In genomic region chr2:190941571-190941970, GRCh38 we compare ENCODE assay signal across 23 cellular contexts.
DNase-seq lines count a peak whose midpoint lies in the region; ATAC-seq, FAIRE-seq and TF ChIP-seq lines count a peak whose summit lies in the region.
"Had no signal": no experiment of that assay in that cellular context is flagged by ENCODE, and none has a peak within 500 bp of the region (broad histone marks: within the 10 kb centered on the region; RNA-seq: fewer than 3 reads in every experiment).

No MANE protein-coding gene starts in this region.

- no peaks in the 10 kb centered on the region for H3K27me3 ChIP-seq in HepG2 (ENCODE audit: control insufficient read depth in 1 of 2, insufficient read depth in 2 of 2, low read length in 2 of 2)
- H3K27me3 ChIP-seq in right lobe of liver = no peaks in the 10 kb centered on the region
- H3K27me3 ChIP-seq in DND-41 (ENCODE audit: insufficient read depth, low read length, poor library complexity) = no peaks in the 10 kb centered on the region
- no peaks in the 10 kb centered on the region for H3K27me3 ChIP-seq in K562 (ENCODE audit: control insufficient read depth in 2 of 2, insufficient read depth in 2 of 2, low read length in 2 of 2)
- no peaks in the 10 kb centered on the region for H3K27me3 ChIP-seq in Karpas-422 (ENCODE audit: low read length)

- no peaks in the 10 kb centered on the region for H3K79me2 ChIP-seq in HepG2 (ENCODE audit: insufficient read depth, low read length)
- no peaks in the 10 kb centered on the region for H3K79me2 ChIP-seq in DND-41 (ENCODE audit: insufficient read depth, low read length)
- no peaks in the 10 kb centered on the region for H3K79me2 ChIP-seq in OCI-LY7 (ENCODE audit: insufficient read depth, low read depth, low read length)
- no peaks in the 10 kb centered on the region for H3K79me2 ChIP-seq in K562 (ENCODE audit: control insufficient read depth, insufficient read depth, low read length)
- peaks cover 4% of the 10 kb centered on the region for H3K79me2 ChIP-seq in Karpas-422 (ENCODE audit: low read length)

- FAIRE-seq in HepG2 (lab: Jason Lieb, UNC) = no peak
- no peak for FAIRE-seq in K562 (lab: Jason Lieb, UNC)
- FAIRE-seq: A204.1, GM18507, HTR-8/SVneo had no signal

- H3K9me3 ChIP-seq in HepG2 (ENCODE audit: low read length) (no peaks in the 10 kb centered on the region), right lobe of liver (no peaks in the 10 kb centered on the region), DND-41 (ENCODE audit: insufficient read depth, low read length, severe bottlenecking) (no peaks in the 10 kb centered on the region), OCI-LY7 (ENCODE audit: low read length) (no peaks in the 10 kb centered on the region), K562 (replicated peaks; ENCODE audit: control insufficient read depth, insufficient read depth, low read depth, low read length) (no peaks in the 10 kb centered on the region), Karpas-422 (ENCODE audit: low read length) (no peaks in the 10 kb centered on the region)
- H3K9me3 ChIP-seq: Caco-2 had no signal

- WGBS in HepG2 (ENCODE audit: low lambda C conversion rate) = 98% methylated on average over 2 of the region's 2 CpGs
- WGBS in right lobe of liver (ENCODE audit: insufficient coverage, low coverage, low lambda C conversion rate, missing lambda C conversion rate) = 85% methylated on average over 2 of the region's 2 CpGs
- WGBS in K562 (ENCODE audit: insufficient coverage, low coverage, missing lambda C conversion rate) = 92% methylated on average over 1 of the region's 2 CpGs

- BruUV-seq in HepG2 (replicated peaks; lab: Mats Ljungman, UMichigan) = TSS peak; percentile 9
- TSS peak; percentile 4 for BruUV-seq in OCI-LY7 (replicated peaks; lab: Mats Ljungman, UMichigan)
- no TSS peak for BruUV-seq in K562 (replicated peaks; lab: Mats Ljungman, UMichigan)

- H2AFZ ChIP-seq in HepG2 (ENCODE audit: low read length) (no peak overlapping the region), DND-41 (ENCODE audit: low read depth, low read length) (no peak overlapping the region), OCI-LY7 (ENCODE audit: low read length) (no peak overlapping the region), K562 (ENCODE audit: low read depth, low read length) (no peak overlapping the region), Karpas-422 (ENCODE audit: low read length) (no peak overlapping the region)
- H2AFZ ChIP-seq: GM23338 had no signal

- TF ChIP-seq EP300 in HepG2 (IDR thresholded peaks at IDR 0.05; ENCODE audit: low read depth in 2 of 2, low read length in 2 of 2) (no peak), HepG2 (CRISPR knock-in tag; IDR thresholded peaks at IDR 0.05; ENCODE audit: borderline replicate concordance) (no peak), K562 (IDR thresholded peaks at IDR 0.05; ENCODE audit: low read length) (no peak)

- no peak overlapping the region for H3K4me2 ChIP-seq in HepG2 (ENCODE audit: low read depth, low read length)
- H3K4me2 ChIP-seq in DND-41 (ENCODE audit: insufficient read depth, low read length) = no peak overlapping the region
- no peak overlapping the region for H3K4me2 ChIP-seq in OCI-LY7 (ENCODE audit: low read length)
- H3K4me2 ChIP-seq in K562 (ENCODE audit: insufficient read depth, low read length) = no peak overlapping the region
- no peak overlapping the region for H3K4me2 ChIP-seq in Karpas-422 (ENCODE audit: low read depth, low read length, poor library complexity, severe bottlenecking)
- H3K4me2 ChIP-seq: GM23338 had no signal

- H3K4me3 ChIP-seq in HepG2 (replicated peaks in 1 of 3; ENCODE audit: insufficient read depth in 1 of 3, low read depth in 2 of 3, low read length in 3 of 3) (no peak overlapping the region), right lobe of liver (no peak overlapping the region), DND-41 (ENCODE audit: low read depth in 1 of 2, low read length in 2 of 2) (no peak overlapping the region), OCI-LY7 (ENCODE audit: low read depth, low read length, poor library complexity, severe bottlenecking) (no peak overlapping the region), K562 (no peak overlapping the region), Karpas-422 (ENCODE audit: low read length) (no peak overlapping the region)
- H3K4me3 ChIP-seq: GM23338 had no signal

- DNase-seq in HepG2 (ENCODE audit: low spot score) (no peak), right lobe of liver (no peak), DND-41 (no peak), OCI-LY7 (ENCODE audit: low spot score) (no peak), K562 (ENCODE audit: extremely low read depth in 1 of 4, low spot score in 3 of 4) (no peak), Karpas-422 (no peak), GM19238 (ENCODE audit: insufficient read length, low spot score) (no peak), middle frontal gyrus (ENCODE audit: extremely low spot score, low spot score) (no peak)
- DNase-seq: AML-193; Caco-2; CD4-positive, alpha-beta T cell; DMS153; DMS79; GF-D8; H7; HFFc6; KG1 had no signal

- ATAC-seq in HepG2 = peak; percentile 39
- ATAC-seq in right lobe of liver = no peak
- peak; percentile 17; the same call in 1 of the 3 replicates for ATAC-seq in DND-41 (ENCODE audit: insufficient read depth, low read depth)
- peak; percentile 79 for ATAC-seq in K562
- ATAC-seq: GM23338, HCT116 had no signal

- H3K9ac ChIP-seq in HepG2 (ENCODE audit: insufficient read depth, low read depth, low read length) (no peak overlapping the region), DND-41 (ENCODE audit: low read depth, low read length) (no peak overlapping the region), K562 (ENCODE audit: insufficient read depth in 1 of 2, low read depth in 2 of 2, low read length in 2 of 2) (no peak overlapping the region), Karpas-422 (ENCODE audit: low read length) (no peak overlapping the region)

- H3K9me1 ChIP-seq in K562 (ENCODE audit: control insufficient read depth, insufficient read depth, low read length) = no peaks in the 10 kb centered on the region

- in situ Hi-C loops in HepG2 (cut with HindIII; ENCODE audit: extremely low pct_ligation_motif_present, low pct_unique_long_range_greater_than_20kb) = no loop called here
- in situ Hi-C loops in K562 (cut with MboI) = no loop called here

- TF ChIP-seq POLR2A in HepG2 (IDR thresholded peaks at IDR 0.05; ENCODE audit: insufficient read depth in 1 of 2, low read depth in 2 of 2, low read length in 2 of 2) = no peak
- no peak for TF ChIP-seq POLR2A in right lobe of liver (IDR thresholded peaks at IDR 0.05)
- TF ChIP-seq POLR2A in K562 (conservative IDR thresholded peaks at IDR 0.05) = 0 out of 2 replicates have a peak, but pooled peaks have one; percentile 15

- TF ChIP-seq CTCF in HepG2 (CRISPR knock-in tag; IDR thresholded peaks at IDR 0.05) (no peak), right lobe of liver (IDR thresholded peaks at IDR 0.05) (no peak), DND-41 (IDR thresholded peaks at IDR 0.05; ENCODE audit: borderline replicate concordance, extremely low read depth, low read length, poor library complexity, severe bottlenecking) (no peak), OCI-LY7 (conservative IDR thresholded peaks at IDR 0.05; ENCODE audit: low read length) (no peak), K562 (IDR thresholded peaks at IDR 0.05 in 2 of 3, conservative IDR thresholded peaks at IDR 0.05 in 1 of 3; ENCODE audit: insufficient read depth in 2 of 3, low read depth in 1 of 3, low read length in 3 of 3) (no peak)

- intact Hi-C loops in HepG2 (cut with micrococcal nuclease; ENCODE audit: unreplicated experiment) = no loop called here
- intact Hi-C loops in right lobe of liver (cut with DNase I) = no loop called here
- intact Hi-C loops in OCI-LY7 (cut with micrococcal nuclease; ENCODE audit: unreplicated experiment) = no loop called here
- intact Hi-C loops in K562 (cut with micrococcal nuclease) = loop anchor here (10.0 kb wide), 1 partner anchor 97 kb away; no protein-coding TSS in a partner anchor

- H3K27ac ChIP-seq in HepG2 (ENCODE audit: extremely low read length, insufficient read depth, low read length) (no peak overlapping the region), right lobe of liver (no peak overlapping the region), DND-41 (ENCODE audit: low read length) (no peak overlapping the region), OCI-LY7 (ENCODE audit: low read depth, low read length, poor library complexity, severe bottlenecking) (no peak overlapping the region), K562 (ENCODE audit: extremely low read depth, low read depth, low read length) (no peak overlapping the region), Karpas-422 (ENCODE audit: low read length) (no peak overlapping the region)
- H3K27ac ChIP-seq: C4-2B had no signal

- CTCF ChIA-PET in HepG2 (lab: Yijun Ruan, JAX; ENCODE audit: low intra/inter-chr PET ratio, low total read pairs) = no interaction called here
- CTCF ChIA-PET in OCI-LY7 (lab: Charles Lee; ENCODE audit: unreplicated experiment) = no interaction called here
- CTCF ChIA-PET in K562 (lab: Yijun Ruan, JAX; ENCODE audit: low intra/inter-chr PET ratio) = interaction anchor here (0.5 kb wide), 1 partner anchor 425 kb away, joined by 3 read pairs; no protein-coding TSS in a partner anchor

- POLR2A ChIA-PET in HepG2 (lab: Yijun Ruan, JAX) (no interaction called here), OCI-LY7 (lab: Charles Lee) (no interaction called here), K562 (lab: Yijun Ruan, JAX) (no interaction called here)

- TF ChIP-seq RAD21 in HepG2 (CRISPR knock-in tag; IDR thresholded peaks at IDR 0.05) (no peak), K562 (CRISPR knock-in tag; conservative IDR thresholded peaks at IDR 0.05 in 1 of 2, IDR thresholded peaks at IDR 0.05 in 1 of 2) (no peak)

- H3K36me3 ChIP-seq in HepG2 (replicated peaks in 1 of 2; ENCODE audit: control insufficient read depth in 1 of 2, insufficient read depth in 2 of 2, low read length in 2 of 2) = no peaks in the 10 kb centered on the region
- H3K36me3 ChIP-seq in right lobe of liver = peaks cover 0 to 4% (median 0%) of the 10 kb centered on the region in 4 donors
- H3K36me3 ChIP-seq in DND-41 (ENCODE audit: insufficient read depth, low read length) = no peaks in the 10 kb centered on the region
- no peaks in the 10 kb centered on the region for H3K36me3 ChIP-seq in OCI-LY7 (ENCODE audit: insufficient read depth, low read length)
- no peaks in the 10 kb centered on the region for H3K36me3 ChIP-seq in K562 (ENCODE audit: control insufficient read depth, insufficient read depth, low read length)
- H3K36me3 ChIP-seq in Karpas-422 (ENCODE audit: insufficient read depth, low read length) = peaks cover 23% of the 10 kb centered on the region; the same call in 1 of the 2 replicates

- no peaks in the 10 kb centered on the region for H4K20me1 ChIP-seq in HepG2 (ENCODE audit: insufficient read depth, low read length)
- H4K20me1 ChIP-seq in DND-41 (ENCODE audit: insufficient read depth, low read length) = no peaks in the 10 kb centered on the region
- H4K20me1 ChIP-seq in OCI-LY7 (ENCODE audit: insufficient read depth, low read length) = no peaks in the 10 kb centered on the region
- H4K20me1 ChIP-seq in K562 (replicated peaks; ENCODE audit: control insufficient read depth, insufficient read depth, low read length) = no peaks in the 10 kb centered on the region
- H4K20me1 ChIP-seq in Karpas-422 (ENCODE audit: insufficient read depth, low read depth, low read length) = no peaks in the 10 kb centered on the region

- no peaks in the 10 kb centered on the region for H3K4me1 ChIP-seq in HepG2 (ENCODE audit: insufficient read depth, low read length)
- H3K4me1 ChIP-seq in right lobe of liver = no peaks in the 10 kb centered on the region
- H3K4me1 ChIP-seq in DND-41 (ENCODE audit: insufficient read depth, low read length) = peaks cover 2% of the 10 kb centered on the region; the same call in 1 of the 2 replicates
- H3K4me1 ChIP-seq in OCI-LY7 (ENCODE audit: insufficient read depth, low read length, poor library complexity, severe bottlenecking) = no peaks in the 10 kb centered on the region
- no peaks in the 10 kb centered on the region; a peak in 1 of 5 replicates for H3K4me1 ChIP-seq in K562 (replicated peaks in 1 of 2; ENCODE audit: control insufficient read depth in 2 of 2, insufficient read depth in 2 of 2, low read length in 2 of 2)
- H3K4me1 ChIP-seq in Karpas-422 (ENCODE audit: low read length) = no peaks in the 10 kb centered on the region

- H3K9me2 ChIP-seq in OCI-LY7 (ENCODE audit: insufficient read depth, low read length) = no peaks in the 10 kb centered on the region
- no peaks in the 10 kb centered on the region for H3K9me2 ChIP-seq in Karpas-422 (replicated peaks; ENCODE audit: insufficient read depth, low read length)

Comparison
In these comparisons a context has a peak if more than half of its experiments do, and no peak if none do; other contexts are left out.
1. ATAC-seq: peak in HepG2 (single experiment), DND-41 (single experiment) and K562 (single experiment); none in right lobe of liver (0 of 4).
2. Of the 241 proteins assayed by ChIP-seq in both HepG2 and K562: peak only in HepG2: POLR2G and RBM22; only in K562: POLR2A; in both: none; in neither: 238.